1 cellular context compared by ENCODE assay signal in genomic region chr4:152540293-152540674, GRCh38.
TF ChIP-seq lines count a peak whose summit lies in the region.

No MANE protein-coding gene starts in this region.

TF ChIP-seq in GM12878, 131 proteins besides CTCF, POLR2A, EP300 and RAD21 (continued from another document):
- TF ChIP-seq RELB (IDR thresholded peaks at IDR 0.05; ENCODE audit: low read depth) = 0 out of 2 replicates have a peak, but pooled peaks have one; percentile 18
- TF ChIP-seq, protein P1, sequence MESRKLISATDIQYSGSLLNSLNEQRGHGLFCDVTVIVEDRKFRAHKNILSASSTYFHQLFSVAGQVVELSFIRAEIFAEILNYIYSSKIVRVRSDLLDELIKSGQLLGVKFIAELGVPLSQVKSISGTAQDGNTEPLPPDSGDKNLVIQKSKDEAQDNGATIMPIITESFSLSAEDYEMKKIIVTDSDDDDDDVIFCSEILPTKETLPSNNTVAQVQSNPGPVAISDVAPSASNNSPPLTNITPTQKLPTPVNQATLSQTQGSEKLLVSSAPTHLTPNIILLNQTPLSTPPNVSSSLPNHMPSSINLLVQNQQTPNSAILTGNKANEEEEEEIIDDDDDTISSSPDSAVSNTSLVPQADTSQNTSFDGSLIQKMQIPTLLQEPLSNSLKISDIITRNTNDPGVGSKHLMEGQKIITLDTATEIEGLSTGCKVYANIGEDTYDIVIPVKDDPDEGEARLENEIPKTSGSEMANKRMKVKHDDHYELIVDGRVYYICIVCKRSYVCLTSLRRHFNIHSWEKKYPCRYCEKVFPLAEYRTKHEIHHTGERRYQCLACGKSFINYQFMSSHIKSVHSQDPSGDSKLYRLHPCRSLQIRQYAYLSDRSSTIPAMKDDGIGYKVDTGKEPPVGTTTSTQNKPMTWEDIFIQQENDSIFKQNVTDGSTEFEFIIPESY (IDR thresholded peaks at IDR 0.05) = no peak
- TF ChIP-seq PAX8 (IDR thresholded peaks at IDR 0.05) = no peak
- peak; percentile 32; the same call in 1 of the 3 replicates for TF ChIP-seq POU2F2 (IDR thresholded peaks at IDR 0.05; ENCODE audit: borderline replicate concordance, low read depth, low read length)
- TF ChIP-seq SMARCA5 (IDR thresholded peaks at IDR 0.05) = no peak
- TF ChIP-seq, protein P2, sequence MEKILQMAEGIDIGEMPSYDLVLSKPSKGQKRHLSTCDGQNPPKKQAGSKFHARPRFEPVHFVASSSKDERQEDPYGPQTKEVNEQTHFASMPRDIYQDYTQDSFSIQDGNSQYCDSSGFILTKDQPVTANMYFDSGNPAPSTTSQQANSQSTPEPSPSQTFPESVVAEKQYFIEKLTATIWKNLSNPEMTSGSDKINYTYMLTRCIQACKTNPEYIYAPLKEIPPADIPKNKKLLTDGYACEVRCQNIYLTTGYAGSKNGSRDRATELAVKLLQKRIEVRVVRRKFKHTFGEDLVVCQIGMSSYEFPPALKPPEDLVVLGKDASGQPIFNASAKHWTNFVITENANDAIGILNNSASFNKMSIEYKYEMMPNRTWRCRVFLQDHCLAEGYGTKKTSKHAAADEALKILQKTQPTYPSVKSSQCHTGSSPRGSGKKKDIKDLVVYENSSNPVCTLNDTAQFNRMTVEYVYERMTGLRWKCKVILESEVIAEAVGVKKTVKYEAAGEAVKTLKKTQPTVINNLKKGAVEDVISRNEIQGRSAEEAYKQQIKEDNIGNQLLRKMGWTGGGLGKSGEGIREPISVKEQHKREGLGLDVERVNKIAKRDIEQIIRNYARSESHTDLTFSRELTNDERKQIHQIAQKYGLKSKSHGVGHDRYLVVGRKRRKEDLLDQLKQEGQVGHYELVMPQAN (conservative IDR thresholded peaks at IDR 0.05) = no peak
- peak; percentile 83; the same call in 1 of the 2 replicates for TF ChIP-seq SPI1 (IDR thresholded peaks at IDR 0.05; ENCODE audit: borderline replicate concordance, insufficient read depth, low read depth, low read length)
- TF ChIP-seq FOXM1 (IDR thresholded peaks at IDR 0.05; ENCODE audit: low read depth, low read length) = peak; percentile 25; the same call in 1 of the 2 replicates
- TF ChIP-seq TCF7 (IDR thresholded peaks at IDR 0.05; ENCODE audit: borderline replicate concordance) = no peak
- peak; percentile 24 for TF ChIP-seq MEF2B (IDR thresholded peaks at IDR 0.05; ENCODE audit: partially characterized antibody, poor library complexity, severe bottlenecking)
- no peak for TF ChIP-seq MLLT1 (IDR thresholded peaks at IDR 0.05)
- TF ChIP-seq, protein P3, sequence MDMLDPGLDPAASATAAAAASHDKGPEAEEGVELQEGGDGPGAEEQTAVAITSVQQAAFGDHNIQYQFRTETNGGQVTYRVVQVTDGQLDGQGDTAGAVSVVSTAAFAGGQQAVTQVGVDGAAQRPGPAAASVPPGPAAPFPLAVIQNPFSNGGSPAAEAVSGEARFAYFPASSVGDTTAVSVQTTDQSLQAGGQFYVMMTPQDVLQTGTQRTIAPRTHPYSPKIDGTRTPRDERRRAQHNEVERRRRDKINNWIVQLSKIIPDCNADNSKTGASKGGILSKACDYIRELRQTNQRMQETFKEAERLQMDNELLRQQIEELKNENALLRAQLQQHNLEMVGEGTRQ (IDR thresholded peaks at IDR 0.05; ENCODE audit: borderline replicate concordance, low read depth, low read length) = no peak
- TF ChIP-seq NR2C1 (IDR thresholded peaks at IDR 0.05) = no peak
- no peak for TF ChIP-seq MEF2A (IDR thresholded peaks at IDR 0.05; ENCODE audit: insufficient read depth, low read depth, low read length)
- no peak for TF ChIP-seq NFIC (IDR thresholded peaks at IDR 0.05; ENCODE audit: low read depth, low read length)
- TF ChIP-seq TBL1XR1 (IDR thresholded peaks at IDR 0.05; ENCODE audit: low read depth, low read length) = no peak
- no peak for TF ChIP-seq CUX1 (IDR thresholded peaks at IDR 0.05; ENCODE audit: insufficient replicate concordance, low read depth, low read length)
- peak; percentile 61; the same call in 1 of the 2 replicates for TF ChIP-seq TAF1 (IDR thresholded peaks at IDR 0.05; ENCODE audit: borderline replicate concordance, low read depth, low read length)
- no peak for TF ChIP-seq STAT3 (IDR thresholded peaks at IDR 0.05; ENCODE audit: low read depth, low read length)
- TF ChIP-seq MTA2 (IDR thresholded peaks at IDR 0.05; ENCODE audit: low read depth) = no peak
- TF ChIP-seq GATAD2B (conservative IDR thresholded peaks at IDR 0.05; ENCODE audit: low read depth) = no peak
- TF ChIP-seq CREB1 (IDR thresholded peaks at IDR 0.05; ENCODE audit: low read depth) = no peak
- TF ChIP-seq NFYA (IDR thresholded peaks at IDR 0.05; ENCODE audit: borderline replicate concordance, low read depth, low read length) = no peak
- peak; percentile 26; the same call in 1 of the 2 replicates for TF ChIP-seq EED (IDR thresholded peaks at IDR 0.05; ENCODE audit: low read depth)
- TF ChIP-seq, protein P4, sequence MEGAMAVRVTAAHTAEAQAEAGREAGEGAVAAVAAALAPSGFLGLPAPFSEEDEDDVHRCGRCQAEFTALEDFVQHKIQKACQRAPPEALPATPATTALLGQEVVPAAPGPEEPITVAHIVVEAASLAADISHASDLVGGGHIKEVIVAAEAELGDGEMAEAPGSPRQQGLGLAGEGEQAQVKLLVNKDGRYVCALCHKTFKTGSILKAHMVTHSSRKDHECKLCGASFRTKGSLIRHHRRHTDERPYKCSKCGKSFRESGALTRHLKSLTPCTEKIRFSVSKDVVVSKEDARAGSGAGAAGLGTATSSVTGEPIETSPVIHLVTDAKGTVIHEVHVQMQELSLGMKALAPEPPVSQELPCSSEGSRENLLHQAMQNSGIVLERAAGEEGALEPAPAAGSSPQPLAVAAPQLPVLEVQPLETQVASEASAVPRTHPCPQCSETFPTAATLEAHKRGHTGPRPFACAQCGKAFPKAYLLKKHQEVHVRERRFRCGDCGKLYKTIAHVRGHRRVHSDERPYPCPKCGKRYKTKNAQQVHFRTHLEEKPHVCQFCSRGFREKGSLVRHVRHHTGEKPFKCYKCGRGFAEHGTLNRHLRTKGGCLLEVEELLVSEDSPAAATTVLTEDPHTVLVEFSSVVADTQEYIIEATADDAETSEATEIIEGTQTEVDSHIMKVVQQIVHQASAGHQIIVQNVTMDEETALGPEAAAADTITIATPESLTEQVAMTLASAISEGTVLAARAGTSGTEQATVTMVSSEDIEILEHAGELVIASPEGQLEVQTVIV (IDR thresholded peaks at IDR 0.05; ENCODE audit: borderline replicate concordance, partially characterized antibody) = no peak
- TF ChIP-seq RFX5 (IDR thresholded peaks at IDR 0.05; ENCODE audit: low read depth, low read length) = no peak
- no peak for TF ChIP-seq CHD4 (IDR thresholded peaks at IDR 0.05)
- no peak for TF ChIP-seq ZNF207 (IDR thresholded peaks at IDR 0.05; ENCODE audit: borderline replicate concordance)
- TF ChIP-seq IRF4 (IDR thresholded peaks at IDR 0.05; ENCODE audit: low read depth, low read length) = no peak
- 0 out of 2 replicates have a peak, but pooled peaks have one; percentile 4 for TF ChIP-seq TCF12 (IDR thresholded peaks at IDR 0.05; ENCODE audit: low read depth, low read length)
- TF ChIP-seq REST (IDR thresholded peaks at IDR 0.05; ENCODE audit: low read depth, low read length) = no peak
- no peak for TF ChIP-seq ZBED1 (IDR thresholded peaks at IDR 0.05; ENCODE audit: borderline replicate concordance)
- TF ChIP-seq IKZF1 (conservative IDR thresholded peaks at IDR 0.05) = 0 out of 2 replicates have a peak, but pooled peaks have one; percentile 32
TF ChIP-seq in GM12878: peak in this region for 9.
